Comparison of ENCODE assay signal across 20 cellular contexts in genomic region chr9:95094002-95094401, GRCh38.
A peak's percentile ranks its signal among the peaks of the same experiment; 100 is the strongest.
DNase-seq lines count a peak whose midpoint lies in the region; ATAC-seq and TF ChIP-seq lines count a peak whose summit lies in the region.
"Had no signal": no experiment of that assay in that cellular context is flagged by ENCODE, and none has a peak within 500 bp of the region (broad histone marks: within the 10 kb centered on the region; RNA-seq: fewer than 3 reads in every experiment).

No MANE protein-coding gene starts in this region.

- peak overlapping the region; percentile 9 for H2BK120ac ChIP-seq in trophoblast cell (ENCODE audit: insufficient read depth, low read length, poor library complexity)

- no peak for TF ChIP-seq EP300 in esophagus muscularis mucosa (IDR thresholded peaks at IDR 0.05)

- no peak overlapping the region for H3K9ac ChIP-seq in trophoblast cell (ENCODE audit: low read length)
- H3K9ac ChIP-seq: GM23248 had no signal

- H3K36me3 ChIP-seq in esophagus muscularis mucosa (peaks cover 0 to 23% (median 19%) of the 10 kb centered on the region in 4 donors), trophoblast cell (ENCODE audit: control insufficient read depth in 1 of 2, insufficient read depth in 2 of 2, low read length in 2 of 2) (peaks cover 12 to 21% of the 10 kb centered on the region in 2 experiments), tibial artery (peaks cover 5 to 13% (median 12%) of the 10 kb centered on the region in 3 donors)
- H3K36me3 ChIP-seq: colonic mucosa had no signal

- H3K27ac ChIP-seq in RWPE1 = peak overlapping the region; percentile 98
- H3K27ac ChIP-seq in esophagus muscularis mucosa (replicated peaks in 1 of 4) = peak overlapping the region; percentile 68 to 95 (median 86)
- H3K27ac ChIP-seq in trophoblast cell (ENCODE audit: low read depth, low read length) = no peak overlapping the region
- H3K27ac ChIP-seq in tibial artery = peak overlapping the region; percentile 53 to 93
- H3K27ac ChIP-seq: colonic mucosa, GM23248, HL-60, suprapubic skin had no signal

- H3K23ac ChIP-seq in trophoblast cell (ENCODE audit: low read length) = no peak overlapping the region

- H3K4ac ChIP-seq in trophoblast cell (ENCODE audit: low read depth, low read length) = no peak overlapping the region

- TF ChIP-seq POLR2A in esophagus muscularis mucosa (IDR thresholded peaks at IDR 0.05; ENCODE audit: low read depth) = no peak

- ATAC-seq in left colon = no peak
- ATAC-seq: activated CD4-positive, alpha-beta T cell treated with anti-CD3 and anti-CD28 coated beads for 36 hours; body of pancreas; GM12878; natural killer cell treated with Interleukin-12 subunit alpha and Interleukin-12 subunit beta and Interleukin-15 and Interleukin-18, amount 100 ng/mL, for 72 hours had no signal

- no peaks in the 10 kb centered on the region for H3K27me3 ChIP-seq in esophagus muscularis mucosa
- no peaks in the 10 kb centered on the region for H3K27me3 ChIP-seq in trophoblast cell (ENCODE audit: insufficient read depth, low read length)
- no peaks in the 10 kb centered on the region for H3K27me3 ChIP-seq in tibial artery
- H3K27me3 ChIP-seq: body of pancreas, colonic mucosa, MG63, suprapubic skin had no signal

- H3K14ac ChIP-seq in trophoblast cell (ENCODE audit: low read length) = no peak overlapping the region

- peaks cover 39% of the 10 kb centered on the region for H3K79me1 ChIP-seq in trophoblast cell (ENCODE audit: low read length)

- no peak overlapping the region for H4K12ac ChIP-seq in trophoblast cell (ENCODE audit: low read depth, low read length)

- DNase-seq in RWPE1 (ENCODE audit: low spot score) (no peak), esophagus muscularis mucosa (ENCODE audit: extremely low spot score) (no peak), trophoblast cell (no peak), tibial artery (no peak), left colon (no peak), HuH-7.5 (ENCODE audit: low spot score) (no peak), T1000 (lab: John Stamatoyannopoulos, UW) (no peak)
- DNase-seq: activated CD4-positive, alpha-beta T cell treated with anti-CD3 and anti-CD28 coated beads for 36 hours; colonic mucosa; DMS79; GM23248; MG63; NCI-H1436; NCI-H2171 treated with DMSO at 0.1 percent for 48 hours; SHP77 had no signal

- TF ChIP-seq CTCF in RWPE1 (conservative IDR thresholded peaks at IDR 0.05; ENCODE audit: low read depth) (no peak), esophagus muscularis mucosa (IDR thresholded peaks at IDR 0.05) (no peak), tibial artery (IDR thresholded peaks at IDR 0.05) (no peak)

- peak overlapping the region; percentile 41 for H4K91ac ChIP-seq in trophoblast cell (ENCODE audit: low read depth, low read length)

- peak overlapping the region; percentile 24 for H3K18ac ChIP-seq in trophoblast cell (ENCODE audit: low read length)

- POLR2A ChIA-PET in RWPE1 (lab: Yijun Ruan, JAX; ENCODE audit: low non-redundant PET) = no interaction called here

- no peak overlapping the region for H3K4me2 ChIP-seq in trophoblast cell (ENCODE audit: low read length)

- H2AK5ac ChIP-seq in trophoblast cell (ENCODE audit: low read length) = no peak overlapping the region

- no peak overlapping the region for H4K8ac ChIP-seq in trophoblast cell (ENCODE audit: low read depth, low read length)

- H3K9me3 ChIP-seq in esophagus muscularis mucosa (no peaks in the 10 kb centered on the region), trophoblast cell (ENCODE audit: insufficient read depth, low read depth, low read length) (no peaks in the 10 kb centered on the region), tibial artery (no peaks in the 10 kb centered on the region)
- H3K9me3 ChIP-seq: body of pancreas, colonic mucosa, MG63, suprapubic skin had no signal

- H3K4me1 ChIP-seq in esophagus muscularis mucosa (peaks cover 78 to 98% (median 86%) of the 10 kb centered on the region in 4 donors), trophoblast cell (ENCODE audit: control insufficient read depth in 1 of 2, insufficient read depth in 2 of 2, low read length in 2 of 2) (peaks cover 47 to 61% of the 10 kb centered on the region in 2 experiments), tibial artery (peaks cover 7 to 97% (median 56%) of the 10 kb centered on the region in 4 donors)

- intact Hi-C loops in esophagus muscularis mucosa (cut with DNase I) (no loop called here), tibial artery (cut with DNase I; ENCODE audit: low total_unique reads) (no loop called here), left colon (cut with DNase I, micrococcal nuclease) (no loop called here)

- CTCF ChIA-PET in RWPE1 (lab: Yijun Ruan, JAX) = interaction anchor here (1.2 to 1.8 kb wide), 2 partner anchors 34 to 37 kb away, joined by 3 to 6 read pairs; no protein-coding TSS in a partner anchor

- peaks cover 4% of the 10 kb centered on the region for H3K79me2 ChIP-seq in trophoblast cell (ENCODE audit: control insufficient read depth, insufficient read depth, low read length, poor library complexity)

- H2BK12ac ChIP-seq in trophoblast cell (ENCODE audit: low read length) = no peak overlapping the region

- 80% methylated on average over 10 of the region's 10 CpGs for WGBS in esophagus muscularis mucosa
- no CpG with 5 or more reads among the region's 10 CpGs for WGBS in trophoblast cell (ENCODE audit: extremely low coverage, insufficient coverage, insufficient read length)

- H3K4me3 ChIP-seq in esophagus muscularis mucosa (no peak overlapping the region), trophoblast cell (ENCODE audit: low read depth, low read length) (no peak overlapping the region), tibial artery (no peak overlapping the region)
- H3K4me3 ChIP-seq: body of pancreas, colonic mucosa, GM12878, GM23248, MG63, suprapubic skin had no signal

- H2AFZ ChIP-seq in trophoblast cell (ENCODE audit: insufficient read depth, low read length, poor library complexity) = no peak overlapping the region
- H2AFZ ChIP-seq: GM23248 had no signal

- no peak overlapping the region for H2BK5ac ChIP-seq in trophoblast cell (ENCODE audit: low read depth, low read length, poor library complexity)
